ENCODE assay signal across 8 cellular contexts in genomic region chrX:140091276-140091886, GRCh38.
A peak's percentile ranks its signal among the peaks of the same experiment; 100 is the strongest.
DNase-seq lines count a peak whose midpoint lies in the region; ATAC-seq and TF ChIP-seq lines count a peak whose summit lies in the region.

No MANE protein-coding gene starts in this region.

- H3K9me3 ChIP-seq in skeletal muscle satellite cell (replicated peaks; ENCODE audit: low read length), result no peaks in the 10 kb centered on the region

- no peaks in the 10 kb centered on the region for H3K4me1 Mint-ChIP-seq in activated naive CD8-positive, alpha-beta T cell treated with anti-CD3 and anti-CD28 coated beads, Interleukin-2, amount 50 U/mL, for 24 hours
- no peaks in the 10 kb centered on the region for H3K4me1 Mint-ChIP-seq in Calu3 (ENCODE audit: low read depth, unreplicated experiment)

- in situ Hi-C loops in KBM-7 (cut with MboI; ENCODE audit: low pct_unique_long_range_greater_than_20kb, low sequenced_read_pairs), result no loop called here

- peaks cover 17% of the 10 kb centered on the region for H3K27me3 Mint-ChIP-seq in activated naive CD8-positive, alpha-beta T cell treated with anti-CD3 and anti-CD28 coated beads, Interleukin-2, amount 50 U/mL, for 24 hours
- peaks cover 13% of the 10 kb centered on the region for H3K27me3 Mint-ChIP-seq in Calu3 (ENCODE audit: unreplicated experiment)

- H3K4me3 Mint-ChIP-seq in activated naive CD8-positive, alpha-beta T cell treated with anti-CD3 and anti-CD28 coated beads, Interleukin-2, amount 50 U/mL, for 24 hours, result no peak overlapping the region
- no peak overlapping the region for H3K4me3 Mint-ChIP-seq in Calu3 (ENCODE audit: low read depth, unreplicated experiment)

- no peaks in the 10 kb centered on the region for H3K4me1 ChIP-seq in skeletal muscle satellite cell (ENCODE audit: control insufficient read depth, insufficient read depth, low read length)

- H3K27ac Mint-ChIP-seq in activated naive CD8-positive, alpha-beta T cell treated with anti-CD3 and anti-CD28 coated beads, Interleukin-2, amount 50 U/mL, for 24 hours, result no peak overlapping the region
- no peak overlapping the region for H3K27ac Mint-ChIP-seq in Calu3 (ENCODE audit: unreplicated experiment)

- H3K4me2 ChIP-seq in skeletal muscle satellite cell (ENCODE audit: low read length), result peak overlapping the region; percentile 77

- H3K4me3 ChIP-seq in skeletal muscle satellite cell (ENCODE audit: low read length), result peak overlapping the region; percentile 63

- DNase-seq in Right ventricle myocardium inferior (ENCODE audit: missing footprints) (no peak), cardiac septum (ENCODE audit: low spot score) (no peak), KBM-7 (peak; percentile 35), hypothalamus (lab: John Stamatoyannopoulos, UW) (peak in 28 of 51 donors; percentile 0 to 40 (median 9)), Calu3 (no peak)
- peak; percentile 2 for DNase-seq in activated naive CD8-positive, alpha-beta T cell treated with anti-CD3 and anti-CD28 coated beads, Interleukin-2, amount 50 U/mL, for 24 hours
- no peak for DNase-seq in activated CD4-positive, CD25-positive, alpha-beta regulatory T cell treated with anti-CD3 and anti-CD28 coated beads, Interleukin-2, amount 50 U/mL, for 72 hours

- intact Hi-C loops in Right ventricle myocardium inferior (cut with DNase I) (no loop called here), cardiac septum (cut with DNase I) (no loop called here), Calu3 (cut with micrococcal nuclease; ENCODE audit: unreplicated experiment) (no loop called here)

- no peak for TF ChIP-seq CTCF in Calu3 (IDR thresholded peaks at IDR 0.05; ENCODE audit: unreplicated experiment)

- H3K9ac ChIP-seq in skeletal muscle satellite cell (ENCODE audit: low read depth, low read length), result no peak overlapping the region

- H3K36me3 Mint-ChIP-seq in activated naive CD8-positive, alpha-beta T cell treated with anti-CD3 and anti-CD28 coated beads, Interleukin-2, amount 50 U/mL, for 24 hours (ENCODE audit: low read depth), result no peaks in the 10 kb centered on the region
- H3K36me3 Mint-ChIP-seq in Calu3 (ENCODE audit: insufficient read depth, unreplicated experiment), result no peaks in the 10 kb centered on the region

- CTCF ChIA-PET in Calu3 (lab: Charles Lee), result interaction anchor here (1.4 kb wide), 1 partner anchor 11 kb away, joined by 3 read pairs; no protein-coding TSS in a partner anchor

- H3K9me3 Mint-ChIP-seq in activated naive CD8-positive, alpha-beta T cell treated with anti-CD3 and anti-CD28 coated beads, Interleukin-2, amount 50 U/mL, for 24 hours, result no peaks in the 10 kb centered on the region
- no peaks in the 10 kb centered on the region for H3K9me3 Mint-ChIP-seq in Calu3 (ENCODE audit: low read depth, unreplicated experiment)

- H3K36me3 ChIP-seq in skeletal muscle satellite cell (ENCODE audit: insufficient read depth, low read length), result no peaks in the 10 kb centered on the region

- peak; percentile 62 for ATAC-seq in Right ventricle myocardium inferior
- ATAC-seq in activated naive CD8-positive, alpha-beta T cell treated with anti-CD3 and anti-CD28 coated beads, Interleukin-2, amount 50 U/mL, for 24 hours, result peak; percentile 54

- BruUV-seq in Calu3 (replicated peaks; lab: Mats Ljungman, UMichigan), result no TSS peak

- peaks cover 29% of the 10 kb centered on the region for H3K27me3 ChIP-seq in skeletal muscle satellite cell (ENCODE audit: control insufficient read depth, insufficient read depth, low read length)

Comparison
In these comparisons a context has a peak if more than half of its experiments do, and no peak if none do; other contexts are left out.
1. DNase-seq: peak in KBM-7 (single experiment), activated naive CD8-positive, alpha-beta T cell treated with anti-CD3 and anti-CD28 coated beads, Interleukin-2, amount 50 U/mL, for 24 hours (single experiment) and hypothalamus (28 of 51); none in Right ventricle myocardium inferior (single experiment), cardiac septum (single experiment), Calu3 (single experiment) and activated CD4-positive, CD25-positive, alpha-beta regulatory T cell treated with anti-CD3 and anti-CD28 coated beads, Interleukin-2, amount 50 U/mL, for 72 hours (single experiment).